ENCODE assay signal across 19 cellular contexts in genomic region chrX:151987108-151987507, GRCh38.
"Had no signal": no experiment of that assay in that cellular context is flagged by ENCODE, and none has a peak within 500 bp of the region (broad histone marks: within the 10 kb centered on the region; RNA-seq: fewer than 3 reads in every experiment).

No MANE protein-coding gene starts in this region.

- DNase-seq: KBM-7, MG63, NCI-H1092, NCI-H1105 treated with DMSO at 0.1 percent for 48 hours, NCI-H1417 treated with DMSO at 0.1 percent for 48 hours, NCI-H146, NCI-H1694 treated with DMSO at 0.1 percent for 48 hours, NCI-H1930, NCI-H2081, NCI-H2107, NCI-H2227 treated with DMSO at 0.1 percent for 48 hours, NCI-H524 treated with DMSO at 0.1 percent for 48 hours, NCI-H69, NCI-H774, SHP77 had no signal

- H3K9me3 ChIP-seq: MG63 had no signal

- ATAC-seq: SK-N-SH treated with all-trans-retinoic acid at 6 μM for 48 hours had no signal

- H3K4me3 ChIP-seq: MG63 had no signal

- H3K27ac ChIP-seq: HL-60, RWPE1 had no signal

- FAIRE-seq: HTR-8/SVneo had no signal
